11 cellular contexts compared by ENCODE assay signal in genomic region chr17:7235693-7236665, GRCh38. TPM values are rescaled to one million over a fixed set of nuclear protein-coding genes. Genes with fewer than 3 reads are reported as not detected.
DNase-seq lines count a peak whose midpoint lies in the region; FAIRE-seq and TF ChIP-seq lines count a peak whose summit lies in the region.
"Had no signal": no experiment of that assay in that cellular context is flagged by ENCODE, and none has a peak within 500 bp of the region (broad histone marks: within the 10 kb centered on the region; RNA-seq: fewer than 3 reads in every experiment).

No MANE protein-coding gene starts in this region.

- H3K4me3 Mint-ChIP-seq in CD8-positive, alpha-beta memory T cell = peak overlapping the region; percentile 45 to 97 (median 95)
- peak overlapping the region; percentile 27 to 89 (median 82) for H3K4me3 Mint-ChIP-seq in IgD-negative memory B cell
- peak overlapping the region; percentile 96 to 100 (median 96) for H3K4me3 Mint-ChIP-seq in nephron

- H3K36me3 Mint-ChIP-seq in CD8-positive, alpha-beta memory T cell = peaks cover 0 to 63% (median 16%) of the 10 kb centered on the region in 3 donors
- H3K36me3 Mint-ChIP-seq in IgD-negative memory B cell (peaks cover 8% of the 10 kb centered on the region), nephron (ENCODE audit: low read depth) (peaks cover 47% of the 10 kb centered on the region)

- CTCF ChIA-PET in CD8-positive, alpha-beta memory T cell (lab: Charles Lee) = interaction anchor here (2.0 to 3.6 kb wide), 2 partner anchors 15 to 21 kb away, joined by 9 to 20 read pairs; partner anchors contain the start of genes ACADVL and DLG4

- no peaks in the 10 kb centered on the region for H3K9me3 Mint-ChIP-seq in CD8-positive, alpha-beta memory T cell
- H3K9me3 Mint-ChIP-seq in IgD-negative memory B cell = no peaks in the 10 kb centered on the region
- H3K9me3 Mint-ChIP-seq in nephron = no peaks in the 10 kb centered on the region

- H3K27ac ChIP-seq in CD8-positive, alpha-beta memory T cell (ENCODE audit: low read depth, low read length) = no peak overlapping the region
- peak overlapping the region; percentile 6 for H3K27ac ChIP-seq in brain microvascular endothelial cell
- H3K27ac ChIP-seq: lower lobe of right lung had no signal

- TF ChIP-seq CTCF in brain microvascular endothelial cell (IDR thresholded peaks at IDR 0.05; ENCODE audit: low read depth, low read length, missing control alignments) = no peak
- TF ChIP-seq CTCF in nephron (IDR thresholded peaks at IDR 0.05; ENCODE audit: unreplicated experiment in 3 of 3) = no peak

- peaks cover 47 to 69% (median 57%) of the 10 kb centered on the region in 3 donors for H3K4me1 Mint-ChIP-seq in CD8-positive, alpha-beta memory T cell
- H3K4me1 Mint-ChIP-seq in IgD-negative memory B cell = peaks cover 34 to 43% (median 40%) of the 10 kb centered on the region in 3 donors
- H3K4me1 Mint-ChIP-seq in nephron = peaks cover 50% of the 10 kb centered on the region

- no peaks in the 10 kb centered on the region for H3K27me3 ChIP-seq in CD8-positive, alpha-beta memory T cell (ENCODE audit: insufficient read depth, low read length, poor library complexity, severe bottlenecking)
- no peaks in the 10 kb centered on the region for H3K27me3 ChIP-seq in brain microvascular endothelial cell (replicated peaks)

- H3K9me3 ChIP-seq in CD8-positive, alpha-beta memory T cell (ENCODE audit: low read length) = no peaks in the 10 kb centered on the region
- H3K9me3 ChIP-seq: lower lobe of right lung had no signal

- peaks cover 48% of the 10 kb centered on the region for H3K4me1 ChIP-seq in CD8-positive, alpha-beta memory T cell (ENCODE audit: insufficient read depth, low read length)

- TF ChIP-seq POLR2A in H54 (IDR thresholded peaks at IDR 0.05; ENCODE audit: low read depth, low read length) = no peak

- H3K36me3 ChIP-seq in CD8-positive, alpha-beta memory T cell (ENCODE audit: insufficient read depth, low read length) = peaks cover 18% of the 10 kb centered on the region
- peaks cover 35% of the 10 kb centered on the region for H3K36me3 ChIP-seq in brain microvascular endothelial cell (replicated peaks)

- H3K27me3 Mint-ChIP-seq in CD8-positive, alpha-beta memory T cell = peaks cover 0 to 2% of the 10 kb centered on the region in 2 donors
- H3K27me3 Mint-ChIP-seq in IgD-negative memory B cell = no peaks in the 10 kb centered on the region
- no peaks in the 10 kb centered on the region for H3K27me3 Mint-ChIP-seq in nephron (ENCODE audit: low read depth)

- POLR2A ChIA-PET in CD8-positive, alpha-beta memory T cell (lab: Charles Lee) = interaction anchor here (0.6 to 1.2 kb wide), 3 partner anchors 18 to 26 kb away, joined by 3 to 6 read pairs (median 5); no protein-coding TSS in a partner anchor

- in situ Hi-C loops in brain microvascular endothelial cell (cut with HindIII; ENCODE audit: low pct_ligation_motif_present, low sequenced_read_pairs) = no loop called here

- no peak for FAIRE-seq in H54 (lab: Jason Lieb, UNC)
- FAIRE-seq: colon had no signal

- DNase-seq in CD8-positive, alpha-beta memory T cell = no peak
- DNase-seq in brain microvascular endothelial cell = peak; percentile 42
- no peak for DNase-seq in NCI-H146 treated with DMSO at 0.1 percent for 48 hours (lab: John Stamatoyannopoulos, UW; ENCODE audit: unreplicated experiment)
- no peak for DNase-seq in GOT3 (lab: John Stamatoyannopoulos, UW)
- no peak for DNase-seq in H54 (ENCODE audit: insufficient read length, low spot score)
- DNase-seq in NCI-H2029 (lab: John Stamatoyannopoulos, UW) = no peak
- DNase-seq: lower lobe of right lung; stimulated activated CD4-positive, alpha-beta T cell treated with anti-CD3 and anti-CD28 coated beads, Interleukin-4, amount 100 ng/mL, for 24 hours had no signal

- peak overlapping the region in 6 of 8 donors; percentile 49 to 99 (median 72) for H3K27ac Mint-ChIP-seq in CD8-positive, alpha-beta memory T cell
- peak overlapping the region in 1 of 3 donors; percentile 97 for H3K27ac Mint-ChIP-seq in IgD-negative memory B cell
- peak overlapping the region; percentile 62 to 99 (median 99) for H3K27ac Mint-ChIP-seq in nephron

- no peak overlapping the region for H3K4me3 ChIP-seq in CD8-positive, alpha-beta memory T cell (ENCODE audit: low read length)
- H3K4me3 ChIP-seq in brain microvascular endothelial cell (ENCODE audit: low read depth, low read length) = no peak overlapping the region

RNA-seq across cellular contexts. Expression of gene DVL2, which starts 1.7 kb away (rescaled TPM):
- total RNA-seq in CD8-positive, alpha-beta memory T cell = 10 to 100 TPM; 61.8 to 65.5 TPM
- 24.0 TPM for polyA plus RNA-seq in CD8-positive, alpha-beta memory T cell
- 32.3 TPM for polyA plus RNA-seq in IgD-negative memory B cell

RNA-seq across cellular contexts. Expression of gene PHF23, which starts 3.3 kb away (rescaled TPM):
- total RNA-seq in CD8-positive, alpha-beta memory T cell = 10 to 100 TPM; 48.0 to 51.9 TPM
- 25.8 TPM for polyA plus RNA-seq in CD8-positive, alpha-beta memory T cell
- 38.2 TPM for polyA plus RNA-seq in IgD-negative memory B cell

RNA-seq across cellular contexts. Expression of gene GABARAP, which starts 6.3 kb away (rescaled TPM):
- total RNA-seq in CD8-positive, alpha-beta memory T cell = 100 to 1,000 TPM; 156 to 165 TPM
- 914 TPM for polyA plus RNA-seq in CD8-positive, alpha-beta memory T cell
- polyA plus RNA-seq in IgD-negative memory B cell = 1,138 TPM

RNA-seq across cellular contexts. Expression of gene CTDNEP1, which starts 15.6 kb away (rescaled TPM):
- 100 to 1,000 TPM; 224 to 240 TPM for total RNA-seq in CD8-positive, alpha-beta memory T cell
- polyA plus RNA-seq in CD8-positive, alpha-beta memory T cell = 57.1 TPM
- 48.7 TPM for polyA plus RNA-seq in IgD-negative memory B cell

RNA-seq across cellular contexts. Expression of gene ELP5, which starts 16.0 kb away (rescaled TPM):
- total RNA-seq in CD8-positive, alpha-beta memory T cell = 100 to 1,000 TPM; 106 to 111 TPM
- polyA plus RNA-seq in CD8-positive, alpha-beta memory T cell = 84.8 TPM
- 86.8 TPM for polyA plus RNA-seq in IgD-negative memory B cell
